In genomic region chr12:112409064-112409905, GRCh38 we compare ENCODE assay signal across 1 cellular context.
A peak's percentile ranks its signal among the peaks of the same experiment; 100 is the strongest.
TF ChIP-seq lines count a peak whose summit lies in the region.

RPL6 (minus strand) TSS chr12:112409605; CDS start chr12:112408656, 949 bp downstream.

TF ChIP-seq in H1, 55 proteins besides CTCF, POLR2A, EP300 and RAD21 (continued from another document):
- TF ChIP-seq CHD7 (IDR thresholded peaks at IDR 0.05; ENCODE audit: insufficient replicate concordance, low read length) (no peak), RBBP5 (IDR thresholded peaks at IDR 0.05; ENCODE audit: borderline replicate concordance, low read depth, low read length) (no peak), POLR2AphosphoS5 (IDR thresholded peaks at IDR 0.05; ENCODE audit: low read depth, low read length) (peak; percentile 96), KDM1A (IDR thresholded peaks at IDR 0.05; ENCODE audit: borderline replicate concordance, low read length) (peak; percentile 94), E2F6 (IDR thresholded peaks at IDR 0.05) (0 out of 2 replicates have a peak, but pooled peaks have one; percentile 7), TEAD4 (IDR thresholded peaks at IDR 0.05; ENCODE audit: low read depth, low read length) (no peak), TAF7 (optimal IDR thresholded peaks at IDR 0.05; ENCODE audit: borderline replicate concordance, low read depth, low read length) (peak; percentile 97), CHD1 (IDR thresholded peaks at IDR 0.05; ENCODE audit: low read depth, low read length) (no peak), MAX (IDR thresholded peaks at IDR 0.05) (peak; percentile 81), ASH2L (IDR thresholded peaks at IDR 0.05; ENCODE audit: low read length) (peak; percentile 90), JUND (IDR thresholded peaks at IDR 0.05; ENCODE audit: low read length) (no peak), TBP (IDR thresholded peaks at IDR 0.05; ENCODE audit: low read depth, low read length) (peak; percentile 97), ATF2 (IDR thresholded peaks at IDR 0.05; ENCODE audit: low read length) (peak; percentile 91; the same call in 1 of the 2 replicates), KDM4A (IDR thresholded peaks at IDR 0.05; ENCODE audit: low read depth, low read length, severe bottlenecking) (peak; percentile 60), PHF8 (conservative IDR thresholded peaks at IDR 0.05; ENCODE audit: low read depth, low read length) (peak; percentile 90), GABPA (IDR thresholded peaks at IDR 0.05; ENCODE audit: borderline replicate concordance, insufficient read depth, low read length) (peak; percentile 89), SIX5 (IDR thresholded peaks at IDR 0.05; ENCODE audit: low read depth, low read length) (peak; percentile 74), TAF1 (IDR thresholded peaks at IDR 0.05; ENCODE audit: low read depth, low read length) (peak; percentile 99), NRF1 (IDR thresholded peaks at IDR 0.05; ENCODE audit: low read depth, low read length) (no peak), SIRT6 (IDR thresholded peaks at IDR 0.05; ENCODE audit: low read length) (no peak), SIN3A (conservative IDR thresholded peaks at IDR 0.05 in 1 of 2, IDR thresholded peaks at IDR 0.05 in 1 of 2; ENCODE audit: low read depth in 1 of 2, low read length in 2 of 2) (0 out of 4 replicates have a peak, but pooled peaks of 1 of the 2 experiments have one; percentile 53), EGR1 (IDR thresholded peaks at IDR 0.05; ENCODE audit: borderline replicate concordance, low read depth, low read length) (peak; percentile 68), YY1 (IDR thresholded peaks at IDR 0.05; ENCODE audit: low read depth, low read length) (0 out of 2 replicates have a peak, but pooled peaks have one; percentile 47), SP4 (IDR thresholded peaks at IDR 0.05; ENCODE audit: low read length) (peak; percentile 94)
TF ChIP-seq in H1: peak in this region for 18.
